Comparison of ENCODE assay signal across 11 cellular contexts in the genomic region with DNA sequence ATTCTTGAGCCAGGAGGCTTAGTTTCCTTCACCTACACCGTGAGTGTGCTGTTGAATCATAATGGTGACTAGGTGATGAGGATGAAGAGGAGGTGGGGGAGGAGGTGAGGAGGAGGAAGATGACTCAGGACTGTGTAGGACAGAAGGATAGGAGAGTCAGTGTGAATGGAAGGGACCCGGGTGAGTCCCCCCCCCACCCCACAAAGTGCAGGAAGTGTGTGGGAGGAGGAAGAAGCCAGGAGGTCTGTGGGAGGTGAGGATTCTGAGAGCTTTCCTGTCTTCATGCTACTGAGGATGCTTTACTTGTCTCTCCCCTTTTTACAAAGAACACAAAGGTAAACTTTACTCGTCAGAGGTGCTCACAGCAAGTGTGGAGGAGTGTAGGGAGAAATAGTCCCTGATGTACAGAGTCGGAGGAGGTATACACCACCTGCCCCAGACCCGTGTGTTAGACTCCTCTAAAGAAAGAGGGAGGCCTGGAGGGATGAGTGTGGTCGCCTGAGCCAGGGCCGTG. TPM values are rescaled to one million over a fixed set of nuclear protein-coding genes. Genes with fewer than 3 reads are reported as not detected.
A peak's percentile ranks its signal among the peaks of the same experiment; 100 is the strongest.
DNase-seq lines count a peak whose midpoint lies in the region; ATAC-seq and TF ChIP-seq lines count a peak whose summit lies in the region.
"Had no signal": no experiment of that assay in that cellular context is flagged by ENCODE, and none has a peak within 500 bp of the region (broad histone marks: within the 10 kb centered on the region; RNA-seq: fewer than 3 reads in every experiment).

No MANE protein-coding gene starts in this region.

- 74 to 76% methylated on average over 7 of the region's 7 CpGs for WGBS in testis, 2 donors

- H3K27ac Mint-ChIP-seq in activated CD4-positive, alpha-beta memory T cell treated with anti-CD3 and anti-CD28 coated beads for 36 hours, result peak overlapping the region; percentile 79

- intact Hi-C loops in activated CD4-positive, alpha-beta memory T cell treated with anti-CD3 and anti-CD28 coated beads for 36 hours (cut with micrococcal nuclease), result loop anchor here (1.0 to 5.0 kb wide), 6 partner anchors 11 to 240 kb away; no protein-coding TSS in a partner anchor
- intact Hi-C loops in testis (cut with DNase I; ENCODE audit: low total_unique reads), result no loop called here

- no peaks in the 10 kb centered on the region for H3K9me3 ChIP-seq in testis
- H3K9me3 ChIP-seq: spleen had no signal

- no peak for ATAC-seq in GM21447 (IDR thresholded peaks at IDR 0.05; ENCODE audit: unreplicated experiment)

- no peaks in the 10 kb centered on the region for H3K36me3 ChIP-seq in testis (ENCODE audit: low read depth, missing control alignments)
- H3K36me3 ChIP-seq: spleen had no signal

- POLR2A ChIA-PET in activated CD4-positive, alpha-beta memory T cell treated with anti-CD3 and anti-CD28 coated beads for 36 hours (lab: Charles Lee), result interaction anchor here (0.6 to 2.0 kb wide), 5 partner anchors 10 to 296 kb away, joined by 3 to 10 read pairs (median 3); no protein-coding TSS in a partner anchor

- H3K4me1 Mint-ChIP-seq in activated CD4-positive, alpha-beta memory T cell treated with anti-CD3 and anti-CD28 coated beads for 36 hours (ENCODE audit: low read depth), result peaks cover 53% of the 10 kb centered on the region

- no peaks in the 10 kb centered on the region for H3K36me3 Mint-ChIP-seq in activated CD4-positive, alpha-beta memory T cell treated with anti-CD3 and anti-CD28 coated beads for 36 hours

- in situ Hi-C loops in G401 (cut with HindIII; ENCODE audit: low sequenced_read_pairs), result no loop called here

- CTCF ChIA-PET in activated CD4-positive, alpha-beta memory T cell treated with anti-CD3 and anti-CD28 coated beads for 36 hours (lab: Charles Lee), result interaction anchor here (0.7 to 8.5 kb wide), 5 partner anchors 11 to 40 kb away, joined by 4 to 90 read pairs (median 5); a partner anchor contains a TSS

- H3K4me3 ChIP-seq in testis, result no peak overlapping the region
- H3K4me3 ChIP-seq: spleen had no signal

- DNase-seq in HK-2 (ENCODE audit: unreplicated experiment) (peak; percentile 84), epithelial cell of prostate (ENCODE audit: low read depth, low spot score) (peak; percentile 84), G401 (ENCODE audit: low spot score) (no peak), testis (no peak), NCI-H748 treated with DMSO at 0.1 percent for 48 hours (lab: John Stamatoyannopoulos, UW) (no peak)
- peak; percentile 84 for DNase-seq in activated CD4-positive, alpha-beta memory T cell treated with anti-CD3 and anti-CD28 coated beads for 36 hours
- DNase-seq in stimulated activated CD4-positive, alpha-beta T cell treated with anti-CD3 and anti-CD28 coated beads, Interleukin-4, amount 100 ng/mL, for 24 hours, result peak; percentile 68
- DNase-seq: spleen had no signal

- TF ChIP-seq CTCF in testis (IDR thresholded peaks at IDR 0.05), result no peak

- TF ChIP-seq POLR2A in testis (IDR thresholded peaks at IDR 0.05), result no peak

- peaks cover 10% of the 10 kb centered on the region for H3K4me1 ChIP-seq in testis

- peak overlapping the region; percentile 79 for H3K27ac ChIP-seq in epithelial cell of prostate
- no peak overlapping the region for H3K27ac ChIP-seq in testis
- H3K27ac ChIP-seq: spleen had no signal

- no peaks in the 10 kb centered on the region for H3K9me3 Mint-ChIP-seq in activated CD4-positive, alpha-beta memory T cell treated with anti-CD3 and anti-CD28 coated beads for 36 hours

- H3K27me3 Mint-ChIP-seq in activated CD4-positive, alpha-beta memory T cell treated with anti-CD3 and anti-CD28 coated beads for 36 hours, result no peaks in the 10 kb centered on the region

- peak overlapping the region; percentile 28 for H3K4me3 Mint-ChIP-seq in activated CD4-positive, alpha-beta memory T cell treated with anti-CD3 and anti-CD28 coated beads for 36 hours

- H3K27me3 ChIP-seq in testis, result no peaks in the 10 kb centered on the region

RNA-seq across cellular contexts. Expression of a gene that starts 3.8 kb away (rescaled TPM):
- total RNA-seq in activated CD4-positive, alpha-beta memory T cell treated with anti-CD3 and anti-CD28 coated beads for 36 hours, result under 1 TPM; 0.78 to 0.85 TPM
- not detected in 2 replicates for total RNA-seq in G401 (2014; rRNA removed; shearing (Covaris generic))
- total RNA-seq in testis, result under 1 TPM in 1 of 2 donors, not detected in 1; 0.37 TPM
- polyA plus RNA-seq in testis (ENCODE audit: insufficient read depth, low read depth, low replicate concordance), result not detected
- total RNA-seq: mesenteric fat pad, NCI-H460, spleen had no signal
- polyA plus RNA-seq: spleen had no signal

RNA-seq across cellular contexts. Expression of a gene that starts 23.7 kb away (rescaled TPM):
- total RNA-seq in activated CD4-positive, alpha-beta memory T cell treated with anti-CD3 and anti-CD28 coated beads for 36 hours, result 10 to 100 TPM; 79.8 to 84.2 TPM
- 26.5 and 39.9 TPM in 2 replicates for total RNA-seq in G401 (2014; rRNA removed; shearing (Covaris generic))
- total RNA-seq in testis, result 10 to 100 TPM; 38.0 to 38.4 TPM
- 43.0 TPM for polyA plus RNA-seq in testis (ENCODE audit: insufficient read depth, low read depth, low replicate concordance)

RNA-seq across cellular contexts. Expression of a gene that starts 32.0 kb away (rescaled TPM):
- not detected for total RNA-seq in activated CD4-positive, alpha-beta memory T cell treated with anti-CD3 and anti-CD28 coated beads for 36 hours
- not detected in 2 replicates for total RNA-seq in G401 (2014; rRNA removed; shearing (Covaris generic))
- total RNA-seq in testis, result 1 to 10 TPM; 2.0 to 2.8 TPM
- 5.8 TPM for polyA plus RNA-seq in testis (ENCODE audit: insufficient read depth, low read depth, low replicate concordance)
- total RNA-seq: mesenteric fat pad, spleen had no signal
- polyA plus RNA-seq: spleen had no signal

Comparison
In these comparisons a context has a peak if more than half of its experiments do, and no peak if none do; other contexts are left out.
1. DNase-seq: peak in HK-2 (single experiment), activated CD4-positive, alpha-beta memory T cell treated with anti-CD3 and anti-CD28 coated beads for 36 hours (single experiment), epithelial cell of prostate (single experiment) and stimulated activated CD4-positive, alpha-beta T cell treated with anti-CD3 and anti-CD28 coated beads, Interleukin-4, amount 100 ng/mL, for 24 hours (single experiment); none in G401 (single experiment), testis (single experiment) and NCI-H748 treated with DMSO at 0.1 percent for 48 hours (single experiment).